10 cellular contexts compared by ENCODE assay signal in genomic region chr9:21974230-21974541, GRCh38. TPM values are rescaled to one million over a fixed set of nuclear protein-coding genes. Genes with fewer than 3 reads are reported as not detected.
DNase-seq lines count a peak whose midpoint lies in the region; ATAC-seq, FAIRE-seq and TF ChIP-seq lines count a peak whose summit lies in the region.
"Had no signal": no experiment of that assay in that cellular context is flagged by ENCODE, and none has a peak within 500 bp of the region (broad histone marks: within the 10 kb centered on the region; RNA-seq: fewer than 3 reads in every experiment).

No MANE protein-coding gene starts in this region.

- no peaks in the 10 kb centered on the region for H3K9me1 ChIP-seq in keratinocyte (ENCODE audit: control insufficient read depth, extremely low read depth, insufficient read depth, low read length)

- peaks cover 16% of the 10 kb centered on the region for H3K4me1 Mint-ChIP-seq in activated T-helper 17 cell treated with anti-CD3 and anti-CD28 coated beads, Interleukin-2, amount 50 U/mL, for 72 hours

- H3K36me3 Mint-ChIP-seq in activated T-helper 17 cell treated with anti-CD3 and anti-CD28 coated beads, Interleukin-2, amount 50 U/mL, for 72 hours (ENCODE audit: low read depth) = peaks cover 40% of the 10 kb centered on the region

- ATAC-seq in right cardiac atrium (no peak), Right ventricle myocardium superior (ENCODE audit: poor library complexity) (no peak)
- no peak for ATAC-seq in activated T-helper 17 cell treated with anti-CD3 and anti-CD28 coated beads, Interleukin-2, amount 50 U/mL, for 72 hours (replicated peaks)

- H3K27me3 Mint-ChIP-seq in activated T-helper 17 cell treated with anti-CD3 and anti-CD28 coated beads, Interleukin-2, amount 50 U/mL, for 72 hours = peaks cover 81% of the 10 kb centered on the region

- TF ChIP-seq POLR2A in ovary (IDR thresholded peaks at IDR 0.05) = no peak

- H3K9me3 ChIP-seq in right cardiac atrium (ENCODE audit: control insufficient read depth, low read length) (peaks cover under 1% of the 10 kb centered on the region), keratinocyte (ENCODE audit: control insufficient read depth, low read depth, low read length) (peaks cover 13% of the 10 kb centered on the region), ovary (no peaks in the 10 kb centered on the region)
- H3K9me3 ChIP-seq: neutrophil had no signal

- 4% methylated on average over 8 of the region's 8 CpGs for WGBS in right cardiac atrium
- 4 to 7% (median 6%) methylated on average over 8 of the region's 8 CpGs for WGBS in ovary, 3 donors

- TF ChIP-seq CTCF in keratinocyte (optimal IDR thresholded peaks at IDR 0.05 in 1 of 3, IDR thresholded peaks at IDR 0.05 in 1 of 3, conservative IDR thresholded peaks at IDR 0.05 in 1 of 3; ENCODE audit: extremely low read depth in 1 of 3, insufficient read depth in 2 of 3, low read length in 3 of 3) (no peak), ovary (IDR thresholded peaks at IDR 0.05) (no peak)

- H3K9me3 Mint-ChIP-seq in activated T-helper 17 cell treated with anti-CD3 and anti-CD28 coated beads, Interleukin-2, amount 50 U/mL, for 72 hours = peaks cover 1% of the 10 kb centered on the region

- H3K36me3 ChIP-seq in keratinocyte (ENCODE audit: control insufficient read depth in 2 of 2, extremely low read depth in 1 of 2, insufficient read depth in 2 of 2, low read length in 2 of 2) (peaks cover 5 to 12% of the 10 kb centered on the region in 2 experiments), ovary (no peaks in the 10 kb centered on the region)
- H3K36me3 ChIP-seq: neutrophil had no signal

- no peak overlapping the region for H3K27ac Mint-ChIP-seq in activated T-helper 17 cell treated with anti-CD3 and anti-CD28 coated beads, Interleukin-2, amount 50 U/mL, for 72 hours

- TF ChIP-seq EP300 in ovary (IDR thresholded peaks at IDR 0.05) = no peak

- peak overlapping the region; percentile 63 for H3K4me3 ChIP-seq in right cardiac atrium (ENCODE audit: low read length)
- H3K4me3 ChIP-seq in keratinocyte (ENCODE audit: control insufficient read depth in 2 of 3, extremely low read depth in 1 of 3, insufficient read depth in 2 of 3, low read depth in 1 of 3, low read length in 3 of 3) = peak overlapping the region; percentile 80 to 89 (median 85)
- no peak overlapping the region for H3K4me3 ChIP-seq in ovary

- no peak for FAIRE-seq in keratinocyte (lab: Jason Lieb, UNC)

- peak overlapping the region; percentile 98 for H3K4me2 ChIP-seq in keratinocyte (ENCODE audit: control insufficient read depth, extremely low read depth, insufficient read depth, low read depth, low read length)

- no peaks in the 10 kb centered on the region for H4K20me1 ChIP-seq in keratinocyte (ENCODE audit: control insufficient read depth, extremely low read depth, insufficient read depth, low read length)

- intact Hi-C loops in right cardiac atrium (cut with DNase I) = no loop called here
- intact Hi-C loops in Right ventricle myocardium superior (cut with DNase I) = no loop called here
- intact Hi-C loops in ovary (cut with DNase I) = no loop called here

- DNase-seq in right cardiac atrium (no peak), Right ventricle myocardium superior (no peak), keratinocyte (ENCODE audit: low read depth, low spot score) (no peak), substantia nigra (lab: John Stamatoyannopoulos, UW) (no peak), NCI-H446 (lab: John Stamatoyannopoulos, UW) (no peak), kidney tubule cell (ENCODE audit: low spot score) (no peak), ovary (no peak)

- H3K79me2 ChIP-seq in keratinocyte (ENCODE audit: control insufficient read depth, insufficient read depth, low read length) = no peaks in the 10 kb centered on the region

- dilution Hi-C loops in keratinocyte (cut with MboI; ENCODE audit: extremely low pct_ligation_motif_present, low sequenced_read_pairs) = no loop called here

- H3K27ac ChIP-seq in right cardiac atrium (ENCODE audit: low read length) (no peak overlapping the region), keratinocyte (ENCODE audit: control insufficient read depth, insufficient read depth, low read length) (no peak overlapping the region), substantia nigra (ENCODE audit: low read depth, low read length, poor library complexity, severe bottlenecking) (no peak overlapping the region), ovary (no peak overlapping the region)
- H3K27ac ChIP-seq: neutrophil had no signal

- H3K9ac ChIP-seq in keratinocyte (ENCODE audit: control insufficient read depth, extremely low read depth, insufficient read depth, low read length) = peak overlapping the region; percentile 75

- no peak overlapping the region for H2AFZ ChIP-seq in keratinocyte (ENCODE audit: control insufficient read depth, low read length)

- peak overlapping the region; percentile 71 for H3K4me3 Mint-ChIP-seq in activated T-helper 17 cell treated with anti-CD3 and anti-CD28 coated beads, Interleukin-2, amount 50 U/mL, for 72 hours

- H3K4me1 ChIP-seq in right cardiac atrium (ENCODE audit: control insufficient read depth, insufficient read depth, low read length) (peaks cover 1% of the 10 kb centered on the region), keratinocyte (ENCODE audit: control insufficient read depth, extremely low read depth, insufficient read depth, low read length) (peaks cover 10% of the 10 kb centered on the region), ovary (ENCODE audit: insufficient read depth) (no peaks in the 10 kb centered on the region)

- peaks cover 6% of the 10 kb centered on the region for H3K27me3 ChIP-seq in right cardiac atrium (ENCODE audit: control insufficient read depth, insufficient read depth)
- peaks cover 81% of the 10 kb centered on the region for H3K27me3 ChIP-seq in keratinocyte (ENCODE audit: control insufficient read depth, extremely low read depth, insufficient read depth, low read length)
- H3K27me3 ChIP-seq in ovary = no peaks in the 10 kb centered on the region

RNA-seq across cellular contexts. Expression of gene CDKN2A, which starts 20.0 kb away (rescaled TPM):
- under 1 TPM in 1 of 4 donors, not detected in 3; 0.37 TPM for total RNA-seq in right cardiac atrium
- 0.32 TPM for polyA plus RNA-seq in right cardiac atrium
- 0.67 TPM for total RNA-seq in Right ventricle myocardium superior
- total RNA-seq in activated T-helper 17 cell treated with anti-CD3 and anti-CD28 coated beads, Interleukin-2, amount 50 U/mL, for 72 hours = 1 to 10 TPM; 4.7 to 6.4 TPM
- 65.1 to 125 TPM (median 65.3 TPM) in 3 replicates for polyA plus RNA-seq in keratinocyte
- polyA plus RNA-seq in keratinocyte (2011; ENCODE audit: low read depth) = 6.5 TPM
- polyA plus RNA-seq in keratinocyte (2011; cell fraction: cytosol; rRNA removed) = 80.4 and 163 TPM in 2 replicates
- 46.8 and 77.8 TPM in 2 replicates for polyA plus RNA-seq in keratinocyte (2011; cell fraction: nucleus; rRNA removed)
- 48.9 and 98.0 TPM in 2 replicates for polyA plus RNA-seq in keratinocyte (2012; ENCODE audit: low replicate concordance)
- 7.4 to 19.5 TPM (median 14.6 TPM) in 3 replicates for polyA minus RNA-seq in keratinocyte
- polyA minus RNA-seq in keratinocyte (2011; cell fraction: cytosol; rRNA and poly(A)+ RNA removed) = 207 TPM
- 23.7 and 31.8 TPM in 2 replicates for polyA minus RNA-seq in keratinocyte (2011; cell fraction: nucleus; rRNA and poly(A)+ RNA removed)
- 1 to 10 TPM in 3 of 7 donors, under 1 TPM in 4; 0.20 to 7.6 (median 0.82) TPM for total RNA-seq in ovary
- polyA plus RNA-seq in ovary = 1 to 10 TPM; 1.0 to 1.3 TPM
- total RNA-seq: NCI-H460 had no signal

RNA-seq across cellular contexts. Expression of gene CDKN2B-AS1, which starts 20.4 kb away (rescaled TPM):
- total RNA-seq in right cardiac atrium = under 1 TPM in 1 of 4 donors, not detected in 3; 0.24 TPM
- 0.09 TPM for polyA plus RNA-seq in right cardiac atrium
- not detected for total RNA-seq in Right ventricle myocardium superior
- under 1 TPM; 0.64 to 0.93 TPM for total RNA-seq in activated T-helper 17 cell treated with anti-CD3 and anti-CD28 coated beads, Interleukin-2, amount 50 U/mL, for 72 hours
- 0.61 to 1.4 TPM (median 1.1 TPM) in 3 replicates for polyA plus RNA-seq in keratinocyte
- 0.47 TPM for polyA plus RNA-seq in keratinocyte (2011; ENCODE audit: low read depth)
- polyA plus RNA-seq in keratinocyte (2011; cell fraction: cytosol; rRNA removed) = 0.35 and 0.73 TPM in 2 replicates
- polyA plus RNA-seq in keratinocyte (2011; cell fraction: nucleus; rRNA removed) = 1.9 and 2.1 TPM in 2 replicates
- 0.33 and 0.52 TPM in 2 replicates for polyA plus RNA-seq in keratinocyte (2012; ENCODE audit: low replicate concordance)
- 1.4 to 2.5 TPM in 2 of 3 replicates, not detected in the other for polyA minus RNA-seq in keratinocyte
- not detected for polyA minus RNA-seq in keratinocyte (2011; cell fraction: cytosol; rRNA and poly(A)+ RNA removed)
- 2.3 and 5.0 TPM in 2 replicates for polyA minus RNA-seq in keratinocyte (2011; cell fraction: nucleus; rRNA and poly(A)+ RNA removed)
- total RNA-seq in ovary = 1 to 10 TPM in 3 of 7 donors, under 1 TPM in 3, not detected in 1; 0.51 to 2.1 (median 0.82) TPM
- under 1 TPM; 0.06 to 0.32 TPM for polyA plus RNA-seq in ovary
- total RNA-seq: NCI-H460 had no signal

RNA-seq across cellular contexts. Expression of gene CDKN2B, which starts 34.9 kb away (rescaled TPM):
- total RNA-seq in right cardiac atrium (1 to 10 TPM in 3 of 4 donors, under 1 TPM in 1; 0.71 to 1.7 (median 1.3) TPM), Right ventricle myocardium superior (2.3 TPM), ovary (1 to 10 TPM; 1.0 to 5.3 (median 1.7) TPM)
- polyA plus RNA-seq in right cardiac atrium (1.9 TPM), keratinocyte (17.9 to 34.3 TPM (median 19.9 TPM) in 3 replicates), ovary (1 to 10 TPM in 1 of 2 donors, under 1 TPM in 1; 0.63 to 5.7 TPM)
- total RNA-seq in activated T-helper 17 cell treated with anti-CD3 and anti-CD28 coated beads, Interleukin-2, amount 50 U/mL, for 72 hours = under 1 TPM; 0.19 to 0.76 TPM
- polyA plus RNA-seq in keratinocyte (2011; ENCODE audit: low read depth) = 48.0 TPM
- 19.5 and 25.4 TPM in 2 replicates for polyA plus RNA-seq in keratinocyte (2011; cell fraction: cytosol; rRNA removed)
- 70.7 and 78.3 TPM in 2 replicates for polyA plus RNA-seq in keratinocyte (2011; cell fraction: nucleus; rRNA removed)
- polyA plus RNA-seq in keratinocyte (2012; ENCODE audit: low replicate concordance) = 15.3 and 67.4 TPM in 2 replicates
- polyA minus RNA-seq in keratinocyte = 5.9 to 22.6 TPM (median 17.3 TPM) in 3 replicates
- 22.6 TPM for polyA minus RNA-seq in keratinocyte (2011; cell fraction: cytosol; rRNA and poly(A)+ RNA removed)
- polyA minus RNA-seq in keratinocyte (2011; cell fraction: nucleus; rRNA and poly(A)+ RNA removed) = 29.0 and 38.3 TPM in 2 replicates
- total RNA-seq: NCI-H460 had no signal
